In genomic region chr5:116573617-116574431, GRCh38 we compare ENCODE assay signal across 8 cellular contexts. TPM values are rescaled to one million over a fixed set of nuclear protein-coding genes. Genes with fewer than 3 reads are reported as not detected.
A peak's percentile ranks its signal among the peaks of the same experiment; 100 is the strongest.
DNase-seq lines count a peak whose midpoint lies in the region; ATAC-seq and TF ChIP-seq lines count a peak whose summit lies in the region.

No MANE protein-coding gene starts in this region.

- 1% methylated on average over 70 of the region's 70 CpGs for WGBS in ovary, 3 donors

- no peak overlapping the region for H2AFZ ChIP-seq in ACC112 (ENCODE audit: low read length, unreplicated experiment)

- peaks cover 1% of the 10 kb centered on the region for H3K36me3 Mint-ChIP-seq in activated CD8-positive, alpha-beta T cell treated with anti-CD3 and anti-CD28 coated beads, Interleukin-2, amount 10 ng/mL, durations not matched to agents 7 days and 5 days (ENCODE audit: low read depth)

- intact Hi-C loops in ovary (cut with DNase I): no loop called here

- in situ Hi-C loops in GM13976 (cut with MboI; ENCODE audit: low sequenced_read_pairs, unreplicated experiment): loop anchor here (10.0 kb wide), 1 partner anchor 371 kb away; no protein-coding TSS in a partner anchor

- H3K27ac ChIP-seq in ACC112 (ENCODE audit: low read depth, low read length) (no peak overlapping the region), ovary (peak overlapping the region; percentile 43 to 88)

- ATAC-seq in activated CD8-positive, alpha-beta T cell treated with anti-CD3 and anti-CD28 coated beads, Interleukin-2, amount 10 ng/mL, durations not matched to agents 7 days and 5 days: no peak
- ATAC-seq in activated CD4-positive, CD25-positive, alpha-beta regulatory T cell treated with anti-CD3 and anti-CD28 coated beads, Interleukin-2, amount 50 U/mL, for 24 hours: no peak
- no peak for ATAC-seq in HG02973 (IDR thresholded peaks at IDR 0.05; ENCODE audit: unreplicated experiment)

- H3K9me3 Mint-ChIP-seq in activated CD8-positive, alpha-beta T cell treated with anti-CD3 and anti-CD28 coated beads, Interleukin-2, amount 10 ng/mL, durations not matched to agents 7 days and 5 days (ENCODE audit: insufficient read depth): no peaks in the 10 kb centered on the region

- TF ChIP-seq EP300 in ovary (IDR thresholded peaks at IDR 0.05): no peak

- H3K4me1 Mint-ChIP-seq in activated CD8-positive, alpha-beta T cell treated with anti-CD3 and anti-CD28 coated beads, Interleukin-2, amount 10 ng/mL, durations not matched to agents 7 days and 5 days (ENCODE audit: low read depth): peaks cover 31% of the 10 kb centered on the region

- DNase-seq in GM13976 (ENCODE audit: low spot score) (peak; percentile 59), glomerular visceral epithelial cell (ENCODE audit: extremely low spot score) (peak; percentile 41), ovary (peak; percentile 15 to 61 (median 44)), NCI-H2029 treated with DMSO at 0.1 percent for 48 hours (lab: John Stamatoyannopoulos, UW) (no peak)
- no peak for DNase-seq in activated CD8-positive, alpha-beta T cell treated with anti-CD3 and anti-CD28 coated beads, Interleukin-2, amount 10 ng/mL, durations not matched to agents 7 days and 5 days

- H3K27me3 Mint-ChIP-seq in activated CD8-positive, alpha-beta T cell treated with anti-CD3 and anti-CD28 coated beads, Interleukin-2, amount 10 ng/mL, durations not matched to agents 7 days and 5 days (ENCODE audit: low read depth): peaks cover 80% of the 10 kb centered on the region

- POLR2A ChIA-PET in activated CD8-positive, alpha-beta T cell treated with anti-CD3 and anti-CD28 coated beads, Interleukin-2, amount 10 ng/mL, durations not matched to agents 7 days and 5 days (lab: Charles Lee): no interaction called here

- TF ChIP-seq CTCF in GM13976 (IDR thresholded peaks at IDR 0.05; ENCODE audit: borderline replicate concordance, control extremely low read depth, extremely low read depth, insufficient read depth, missing control alignments): no peak
- no peak for TF ChIP-seq CTCF in ovary (IDR thresholded peaks at IDR 0.05)

- TF ChIP-seq POLR2A in ovary (IDR thresholded peaks at IDR 0.05): no peak

- peak overlapping the region; percentile 62 for H3K4me3 ChIP-seq in ACC112 (ENCODE audit: low read depth, low read length)
- H3K4me3 ChIP-seq in ovary: peak overlapping the region; percentile 71

- H3K27me3 ChIP-seq in ACC112 (ENCODE audit: insufficient read depth, low read length) (peaks cover 83% of the 10 kb centered on the region), ovary (no peaks in the 10 kb centered on the region)

- H3K4me1 ChIP-seq in ACC112 (ENCODE audit: control insufficient read depth, insufficient read depth, low read length, unreplicated experiment) (peaks cover 5% of the 10 kb centered on the region), ovary (ENCODE audit: insufficient read depth) (peaks cover 2% of the 10 kb centered on the region)

- CTCF ChIA-PET in activated CD8-positive, alpha-beta T cell treated with anti-CD3 and anti-CD28 coated beads, Interleukin-2, amount 10 ng/mL, durations not matched to agents 7 days and 5 days (lab: Charles Lee): no interaction called here

- peak overlapping the region; percentile 73 for H3K4me3 Mint-ChIP-seq in activated CD8-positive, alpha-beta T cell treated with anti-CD3 and anti-CD28 coated beads, Interleukin-2, amount 10 ng/mL, durations not matched to agents 7 days and 5 days

- peak overlapping the region; percentile 63 for H3K27ac Mint-ChIP-seq in activated CD8-positive, alpha-beta T cell treated with anti-CD3 and anti-CD28 coated beads, Interleukin-2, amount 10 ng/mL, durations not matched to agents 7 days and 5 days

- no peaks in the 10 kb centered on the region for H3K79me2 ChIP-seq in ACC112 (ENCODE audit: control insufficient read depth, insufficient read depth, low read length, unreplicated experiment)

- no peaks in the 10 kb centered on the region for H3K9me3 ChIP-seq in ovary

- H3K36me3 ChIP-seq in ACC112 (ENCODE audit: insufficient read depth, low read length) (no peaks in the 10 kb centered on the region), ovary (no peaks in the 10 kb centered on the region)

RNA-seq across cellular contexts. Expression of gene SEMA6A, which starts 0.8 kb away (rescaled TPM):
- total RNA-seq in activated CD8-positive, alpha-beta T cell treated with anti-CD3 and anti-CD28 coated beads, Interleukin-2, amount 10 ng/mL, durations not matched to agents 7 days and 5 days: not detected
- total RNA-seq in ovary: 10 to 100 TPM in 5 of 7 donors, 1 to 10 TPM in 2; 5.7 to 57.1 (median 31.0) TPM
- 10 to 100 TPM in 1 of 2 donors, 1 to 10 TPM in 1; 7.5 to 26.3 TPM for polyA plus RNA-seq in ovary

Comparison
In these comparisons a context has a peak if more than half of its experiments do, and no peak if none do; other contexts are left out.
1. DNase-seq: peak in GM13976 (single experiment), glomerular visceral epithelial cell (single experiment) and ovary (5 of 5); none in activated CD8-positive, alpha-beta T cell treated with anti-CD3 and anti-CD28 coated beads, Interleukin-2, amount 10 ng/mL, durations not matched to agents 7 days and 5 days (single experiment) and NCI-H2029 treated with DMSO at 0.1 percent for 48 hours (single experiment).
2. RNA of gene SEMA6A, which starts 0.8 kb away (total RNA-seq): 5.7 to 57.1 TPM in ovary; not detected in activated CD8-positive, alpha-beta T cell treated with anti-CD3 and anti-CD28 coated beads, Interleukin-2, amount 10 ng/mL, durations not matched to agents 7 days and 5 days; every median in the first group is over 4 times any median in the second.